14 cellular contexts compared by ENCODE assay signal in genomic region chr16:1080801-1081733, GRCh38. TPM values are rescaled to one million over a fixed set of nuclear protein-coding genes. Genes with fewer than 3 reads are reported as not detected.
"Had no signal": no experiment of that assay in that cellular context is flagged by ENCODE, and none has a peak within 500 bp of the region (broad histone marks: within the 10 kb centered on the region; RNA-seq: fewer than 3 reads in every experiment).

No MANE protein-coding gene starts in this region.

- H3K27me3 ChIP-seq: ovary, testis had no signal

- H3K36me3 ChIP-seq: brain microvascular endothelial cell, left ventricle myocardium inferior, ovary had no signal

- FAIRE-seq: urothelium cell line had no signal

- DNase-seq: activated CD4-positive, CD25-positive, alpha-beta regulatory T cell; activated T-cell treated with anti-CD3 and anti-CD28 coated beads, Interleukin-2, amount 50 U/mL, for 1 hour; amniotic stem cell; brain microvascular endothelial cell; effector memory CD8-positive, alpha-beta T cell; left ventricle myocardium inferior; ovary; stimulated activated CD4-positive, alpha-beta T cell treated with anti-CD3 and anti-CD28 coated beads, Interleukin-2, amount 100 ng/mL, for 48 hours; T-helper 17 cell; testis had no signal

- H3K9me3 ChIP-seq: testis had no signal

- H3K4me1 ChIP-seq: left ventricle myocardium inferior had no signal

- H3K4me3 ChIP-seq: left ventricle myocardium inferior, ovary, testis had no signal

- H3K27ac ChIP-seq: brain microvascular endothelial cell, left ventricle myocardium inferior, ovary, testis had no signal

RNA-seq across cellular contexts. Expression of gene SSTR5, which starts 8.5 kb away (rescaled TPM):
- total RNA-seq: glomerular endothelial cell, ovary, T-helper 17 cell had no signal
- polyA plus RNA-seq: neural cell, ovary had no signal

RNA-seq across cellular contexts. Expression of gene C1QTNF8, which starts 15.0 kb away (rescaled TPM):
- total RNA-seq: glomerular endothelial cell, left ventricle myocardium inferior, T-helper 17 cell had no signal
- polyA plus RNA-seq: esophagus, ovary had no signal
